In genomic region chr3:179653777-179654117, GRCh38 we compare ENCODE assay signal across 8 cellular contexts. TPM values are rescaled to one million over a fixed set of nuclear protein-coding genes. Genes with fewer than 3 reads are reported as not detected.
DNase-seq lines count a peak whose midpoint lies in the region; ATAC-seq and TF ChIP-seq lines count a peak whose summit lies in the region.

No MANE protein-coding gene starts in this region.

- peak overlapping the region; percentile 95 for H3K27ac Mint-ChIP-seq in endodermal cell
- H3K27ac Mint-ChIP-seq in neural progenitor cell = peak overlapping the region; percentile 98

- H4K20me1 ChIP-seq in SU-DHL-6 (ENCODE audit: low read depth, low read length) = peaks cover 9% of the 10 kb centered on the region; the same call in 1 of the 2 replicates
- peaks cover 38% of the 10 kb centered on the region for H4K20me1 ChIP-seq in neural progenitor cell (ENCODE audit: low read depth)

- H3K27ac ChIP-seq in SU-DHL-6 (ENCODE audit: low read depth, low read length) (peak overlapping the region; percentile 81), endodermal cell (ENCODE audit: low read depth, low read length) (peak overlapping the region; percentile 84), neural progenitor cell (peak overlapping the region; percentile 91)

- no peaks in the 10 kb centered on the region for H3K27me3 ChIP-seq in SU-DHL-6 (ENCODE audit: low read length)
- no peaks in the 10 kb centered on the region for H3K27me3 ChIP-seq in endodermal cell (ENCODE audit: control insufficient read depth, insufficient read depth, low read length, poor library complexity, severe bottlenecking)
- H3K27me3 ChIP-seq in neural progenitor cell = no peaks in the 10 kb centered on the region

- no peaks in the 10 kb centered on the region for H3K9me3 Mint-ChIP-seq in endodermal cell
- H3K9me3 Mint-ChIP-seq in neural progenitor cell = no peaks in the 10 kb centered on the region

- H2AFZ ChIP-seq in SU-DHL-6 (ENCODE audit: low read depth, low read length, severe bottlenecking) (peak overlapping the region; percentile 93), neural progenitor cell (replicated peaks) (peak overlapping the region; percentile 98)

- H3K4me3 ChIP-seq in HFF-Myc (replicated peaks; ENCODE audit: low read depth, low read length) (peak overlapping the region; percentile 86), SU-DHL-6 (ENCODE audit: insufficient read depth, low read length, poor library complexity, severe bottlenecking) (peak overlapping the region; percentile 93), endodermal cell (ENCODE audit: low read length) (peak overlapping the region; percentile 94), neural progenitor cell (peak overlapping the region; percentile 99)

- H3K27me3 Mint-ChIP-seq in endodermal cell (ENCODE audit: insufficient read depth) = peaks cover 1% of the 10 kb centered on the region
- peaks cover 7% of the 10 kb centered on the region for H3K27me3 Mint-ChIP-seq in neural progenitor cell (ENCODE audit: insufficient read depth, low read depth)

- H3K4me1 ChIP-seq in endodermal cell (ENCODE audit: control insufficient read depth, insufficient read depth, low read length) = no peaks in the 10 kb centered on the region
- peaks cover 7% of the 10 kb centered on the region for H3K4me1 ChIP-seq in neural progenitor cell

- H3K36me3 Mint-ChIP-seq in endodermal cell (ENCODE audit: low read depth) = peaks cover 8% of the 10 kb centered on the region
- H3K36me3 Mint-ChIP-seq in neural progenitor cell = peaks cover 19% of the 10 kb centered on the region

- H3K4me3 Mint-ChIP-seq in endodermal cell (peak overlapping the region; percentile 94), neural progenitor cell (peak overlapping the region; percentile 99)

- H3K9me3 ChIP-seq in SU-DHL-6 (ENCODE audit: insufficient read depth, low read length) = no peaks in the 10 kb centered on the region
- H3K9me3 ChIP-seq in endodermal cell (ENCODE audit: control insufficient read depth, low read length) = no peaks in the 10 kb centered on the region
- H3K9me3 ChIP-seq in neural progenitor cell (ENCODE audit: low read depth) = no peaks in the 10 kb centered on the region

- 0% methylated on average over 8 to 15 of the region's 15 CpGs for WGBS in endodermal cell (ENCODE audit: insufficient coverage in 1 of 2, insufficient read length in 1 of 2), 2 experiments

- H3K4me2 ChIP-seq in SU-DHL-6 (ENCODE audit: low read depth, low read length, poor library complexity, severe bottlenecking) (peak overlapping the region; percentile 63), neural progenitor cell (peak overlapping the region; percentile 95)

- H3K9me2 ChIP-seq in SU-DHL-6 (replicated peaks; ENCODE audit: insufficient read depth, low read length) = no peaks in the 10 kb centered on the region

- no peaks in the 10 kb centered on the region for H3K36me3 ChIP-seq in SU-DHL-6 (ENCODE audit: low read length)
- peaks cover 14% of the 10 kb centered on the region for H3K36me3 ChIP-seq in endodermal cell (ENCODE audit: control insufficient read depth, insufficient read depth, low read length)
- H3K36me3 ChIP-seq in neural progenitor cell = no peaks in the 10 kb centered on the region

- H3K79me2 ChIP-seq in SU-DHL-6 (ENCODE audit: insufficient read depth, low read length) (peaks cover 49% of the 10 kb centered on the region), neural progenitor cell (ENCODE audit: low read depth) (peaks cover 55% of the 10 kb centered on the region)

- H3K9ac ChIP-seq in SU-DHL-6 (ENCODE audit: low read length) (peak overlapping the region; percentile 88), endodermal cell (ENCODE audit: extremely low read depth, low read length, poor library complexity, severe bottlenecking) (peak overlapping the region; percentile 69), neural progenitor cell (peak overlapping the region; percentile 55)

- H3F3A ChIP-seq in SU-DHL-6 (ENCODE audit: insufficient read depth) (peaks cover 22% of the 10 kb centered on the region), neural progenitor cell (ENCODE audit: low read depth) (peaks cover 30% of the 10 kb centered on the region)

- TF ChIP-seq CTCF in HFF-Myc (IDR thresholded peaks at IDR 0.05; ENCODE audit: low read depth, low read length, missing control alignments) (no peak), SU-DHL-6 (IDR thresholded peaks at IDR 0.05; ENCODE audit: insufficient read depth, low read length, poor library complexity, severe bottlenecking) (no peak), endodermal cell (conservative IDR thresholded peaks at IDR 0.05) (no peak), neural progenitor cell (IDR thresholded peaks at IDR 0.05) (no peak)

- no peak for DNase-seq in HFF-Myc (ENCODE audit: extremely low read depth, low read depth)
- peak; percentile 74 for DNase-seq in endodermal cell
- DNase-seq in neural progenitor cell (ENCODE audit: low spot score) = no peak
- DNase-seq in NK-92 (lab: John Stamatoyannopoulos, UW; ENCODE audit: unreplicated experiment) = no peak
- DNase-seq in activated gamma-delta T cell treated with Interleukin-2 at 50 U/mL for 16 hours = no peak

- no peak for ATAC-seq in GM19452 (IDR thresholded peaks at IDR 0.05; ENCODE audit: unreplicated experiment)
- no peak for ATAC-seq in HG02970 (IDR thresholded peaks at IDR 0.05; ENCODE audit: low FRiP score, unreplicated experiment)

- H3K4me1 Mint-ChIP-seq in endodermal cell = peaks cover 26% of the 10 kb centered on the region
- H3K4me1 Mint-ChIP-seq in neural progenitor cell = peaks cover 31% of the 10 kb centered on the region

RNA-seq across cellular contexts. Expression of gene USP13, which starts 0.9 kb away (rescaled TPM):
- total RNA-seq in endodermal cell (10 to 100 TPM; 24.7 to 25.5 TPM), neural progenitor cell (ENCODE audit: low replicate concordance) (17.7 and 18.1 TPM in 2 replicates)
- polyA plus RNA-seq in endodermal cell (2013, experiment 1 of 2) = 22.2 TPM
- polyA plus RNA-seq in endodermal cell (2013, experiment 2 of 2) = 19.5 TPM

RNA-seq across cellular contexts. Expression of gene NDUFB5, which starts 49.2 kb away (rescaled TPM):
- total RNA-seq in endodermal cell (100 to 1,000 TPM; 103 to 116 TPM), neural progenitor cell (ENCODE audit: low replicate concordance) (104 and 193 TPM in 2 replicates)
- polyA plus RNA-seq in endodermal cell (2013, experiment 1 of 2) = 130 TPM
- 121 TPM for polyA plus RNA-seq in endodermal cell (2013, experiment 2 of 2)

RNA-seq across cellular contexts. Expression of gene MRPL47, which starts 49.3 kb away (rescaled TPM):
- total RNA-seq in endodermal cell = 10 to 100 TPM; 63.8 to 74.8 TPM
- 72.0 TPM for polyA plus RNA-seq in endodermal cell (2013, experiment 1 of 2)
- 64.4 TPM for polyA plus RNA-seq in endodermal cell (2013, experiment 2 of 2)
- total RNA-seq in neural progenitor cell (ENCODE audit: low replicate concordance) = 46.8 and 64.5 TPM in 2 replicates
